In the genomic region with DNA sequence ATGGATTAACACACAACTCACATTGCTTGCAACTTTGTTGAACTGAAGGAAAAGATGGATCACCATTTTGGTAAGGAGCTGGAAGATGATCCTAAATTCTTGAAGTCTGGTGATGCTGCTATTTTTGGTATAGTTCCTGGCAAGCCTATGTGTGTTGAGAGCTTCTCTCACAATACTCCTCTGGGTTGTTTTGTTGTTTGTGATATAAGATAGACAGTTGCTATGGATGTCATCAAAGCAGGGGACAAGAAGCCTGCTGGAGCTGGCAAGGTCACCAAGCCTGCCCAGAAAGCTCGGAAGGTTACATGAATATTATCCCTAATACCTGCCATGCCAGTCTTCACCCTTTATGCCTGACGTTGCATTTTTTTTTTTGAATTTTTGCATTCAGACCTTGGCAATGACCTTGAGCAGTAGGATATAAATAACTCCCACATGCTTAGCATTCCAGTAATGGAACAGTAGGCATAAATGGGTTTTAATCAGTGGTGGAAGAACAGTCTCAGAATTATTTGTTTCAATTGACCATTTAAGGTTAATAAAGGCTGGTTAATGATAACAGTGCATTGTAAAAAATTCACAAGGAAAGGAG, we compare ENCODE assay signal across 34 cellular contexts.
"Had no signal": no experiment of that assay in that cellular context is flagged by ENCODE, and none has a peak within 500 bp of the region (broad histone marks: within the 10 kb centered on the region; RNA-seq: fewer than 3 reads in every experiment).

No MANE protein-coding gene starts in this region.

- H3K9me3 ChIP-seq: Peyer's patch had no signal

- H3K27ac ChIP-seq: brain microvascular endothelial cell, Peyer's patch, WERI-Rb-1 had no signal

- H3K4me3 ChIP-seq: Peyer's patch had no signal

- H3K36me3 Mint-ChIP-seq: activated CD8-positive, alpha-beta memory T cell treated with anti-CD3 and anti-CD28 coated beads, Interleukin-2, amount 10 ng/mL, durations not matched to agents 7 days and 5 days; activated naive CD4-positive, alpha-beta T cell treated with anti-CD3 and anti-CD28 coated beads, Interleukin-2, amount 10 ng/mL, durations not matched to agents 7 days and 5 days; activated naive CD8-positive, alpha-beta T cell had no signal

- H3K4me1 ChIP-seq: Peyer's patch had no signal

- ATAC-seq: activated CD8-positive, alpha-beta memory T cell treated with anti-CD3 and anti-CD28 coated beads, Interleukin-2, amount 10 ng/mL, durations not matched to agents 7 days and 5 days; activated naive CD8-positive, alpha-beta T cell treated with anti-CD3 and anti-CD28 coated beads, Interleukin-2, amount 50 U/mL, for 24 hours; PC-3 had no signal

- DNase-seq: activated CD4-positive, alpha-beta memory T cell treated with anti-CD3 and anti-CD28 coated beads, Interleukin-2, amount 10 ng/mL, durations not matched to agents 7 days and 5 days; activated CD4-positive, alpha-beta T cell treated with anti-CD3 and anti-CD28 coated beads for 1 hour; activated CD4-positive, alpha-beta T cell treated with anti-CD3 and anti-CD28 coated beads for 48 hours; activated CD4-positive, CD25-positive, alpha-beta regulatory T cell; activated CD8-positive, alpha-beta memory T cell treated with anti-CD3 and anti-CD28 coated beads for 24 hours; activated CD8-positive, alpha-beta memory T cell treated with anti-CD3 and anti-CD28 coated beads, Interleukin-2, amount 10 ng/mL, durations not matched to agents 7 days and 5 days; activated CD8-positive, alpha-beta memory T cell treated with anti-CD3 and anti-CD28 coated beads, Interleukin-2, amount 50 U/mL, for 48 hours; activated effector memory CD4-positive, alpha-beta T cell treated with Interleukin-2 at 50 U/mL for 16 hours; activated naive CD4-positive, alpha-beta T cell treated with anti-CD3 and anti-CD28 coated beads, Interleukin-2, amount 10 ng/mL, durations not matched to agents 7 days and 5 days; activated naive CD8-positive, alpha-beta T cell treated with anti-CD3 and anti-CD28 coated beads, Interleukin-2, amount 50 U/mL, for 24 hours; activated T-cell treated with anti-CD3 and anti-CD28 coated beads, Interleukin-2, amount 50 U/mL, for 48 hours; anterior cingulate cortex; brain microvascular endothelial cell; Kasumi-1; KG1; MM.1S; MV-4-11; NCI-H1092; NCI-H1436 treated with DMSO at 0.1 percent for 48 hours; NCI-H1694 treated with DMSO at 0.1 percent for 48 hours; NCI-H2029; NCI-H2171; NCI-H510A; NCI-H526; NCI-H748 treated with DMSO at 0.1 percent for 48 hours; NK-92 treated with Interleukin-12 subunit alpha and Interleukin-12 subunit beta, amount 100 ng/mL, for 24 hours; PC-3; Peyer's patch; RPMI8226; SW 1271; T-helper 1 cell; T1000; WERI-Rb-1 had no signal

- H3K27ac Mint-ChIP-seq: activated CD4-positive, alpha-beta memory T cell treated with anti-CD3 and anti-CD28 coated beads, Interleukin-2, amount 10 ng/mL, durations not matched to agents 7 days and 5 days; activated CD8-positive, alpha-beta memory T cell treated with anti-CD3 and anti-CD28 coated beads, Interleukin-2, amount 10 ng/mL, durations not matched to agents 7 days and 5 days; activated naive CD4-positive, alpha-beta T cell treated with anti-CD3 and anti-CD28 coated beads, Interleukin-2, amount 10 ng/mL, durations not matched to agents 7 days and 5 days; activated naive CD8-positive, alpha-beta T cell; activated naive CD8-positive, alpha-beta T cell treated with anti-CD3 and anti-CD28 coated beads, Interleukin-2, amount 50 U/mL, for 24 hours had no signal

- H3K27me3 ChIP-seq: brain microvascular endothelial cell, Peyer's patch had no signal

- H3K4me1 Mint-ChIP-seq: activated CD4-positive, alpha-beta memory T cell treated with anti-CD3 and anti-CD28 coated beads, Interleukin-2, amount 10 ng/mL, durations not matched to agents 7 days and 5 days; activated CD8-positive, alpha-beta memory T cell treated with anti-CD3 and anti-CD28 coated beads, Interleukin-2, amount 10 ng/mL, durations not matched to agents 7 days and 5 days; activated naive CD4-positive, alpha-beta T cell treated with anti-CD3 and anti-CD28 coated beads, Interleukin-2, amount 10 ng/mL, durations not matched to agents 7 days and 5 days; activated naive CD8-positive, alpha-beta T cell treated with anti-CD3 and anti-CD28 coated beads, Interleukin-2, amount 50 U/mL, for 24 hours had no signal

- H3K27me3 Mint-ChIP-seq: activated CD4-positive, alpha-beta memory T cell treated with anti-CD3 and anti-CD28 coated beads, Interleukin-2, amount 10 ng/mL, durations not matched to agents 7 days and 5 days; activated CD8-positive, alpha-beta memory T cell treated with anti-CD3 and anti-CD28 coated beads, Interleukin-2, amount 10 ng/mL, durations not matched to agents 7 days and 5 days; activated naive CD4-positive, alpha-beta T cell treated with anti-CD3 and anti-CD28 coated beads, Interleukin-2, amount 10 ng/mL, durations not matched to agents 7 days and 5 days had no signal

- H3K36me3 ChIP-seq: brain microvascular endothelial cell, Peyer's patch, WERI-Rb-1 had no signal

- H3K4me3 Mint-ChIP-seq: activated CD4-positive, alpha-beta memory T cell treated with anti-CD3 and anti-CD28 coated beads, Interleukin-2, amount 10 ng/mL, durations not matched to agents 7 days and 5 days; activated CD8-positive, alpha-beta memory T cell treated with anti-CD3 and anti-CD28 coated beads, Interleukin-2, amount 10 ng/mL, durations not matched to agents 7 days and 5 days; activated naive CD4-positive, alpha-beta T cell treated with anti-CD3 and anti-CD28 coated beads, Interleukin-2, amount 10 ng/mL, durations not matched to agents 7 days and 5 days; activated naive CD8-positive, alpha-beta T cell; activated naive CD8-positive, alpha-beta T cell treated with anti-CD3 and anti-CD28 coated beads, Interleukin-2, amount 50 U/mL, for 24 hours had no signal

- H3K9me3 Mint-ChIP-seq: activated naive CD8-positive, alpha-beta T cell treated with anti-CD3 and anti-CD28 coated beads, Interleukin-2, amount 50 U/mL, for 24 hours had no signal
